8 cellular contexts compared by ENCODE assay signal in genomic region chr22:29625090-29625825, GRCh38. TPM values are rescaled to one million over a fixed set of nuclear protein-coding genes. Genes with fewer than 3 reads are reported as not detected.
DNase-seq lines count a peak whose midpoint lies in the region; ATAC-seq and TF ChIP-seq lines count a peak whose summit lies in the region.

No MANE protein-coding gene starts in this region.

- H3K27ac ChIP-seq in neutrophil: peak overlapping the region; percentile 86

- ATAC-seq in activated CD8-positive, alpha-beta T cell treated with anti-CD3 and anti-CD28 coated beads for 36 hours: peak; percentile 61
- ATAC-seq in HG03378 (IDR thresholded peaks at IDR 0.05; ENCODE audit: unreplicated experiment): no peak
- ATAC-seq in GM19452 (IDR thresholded peaks at IDR 0.05; ENCODE audit: unreplicated experiment): no peak

- H3K4me1 ChIP-seq in neutrophil (ENCODE audit: control insufficient read depth in 1 of 2, insufficient read depth in 1 of 2, low read depth in 1 of 2, low read length in 1 of 2): peaks cover 42 to 50% of the 10 kb centered on the region in 2 experiments

- no peaks in the 10 kb centered on the region for H3K9me3 Mint-ChIP-seq in activated CD8-positive, alpha-beta T cell treated with anti-CD3 and anti-CD28 coated beads for 36 hours

- POLR2A ChIA-PET in activated CD8-positive, alpha-beta T cell treated with anti-CD3 and anti-CD28 coated beads for 36 hours (lab: Charles Lee): interaction anchor here (1.3 kb wide), 1 partner anchor 21 kb away, joined by 4 read pairs; no protein-coding TSS in a partner anchor

- TF ChIP-seq CTCF in GM12864 (IDR thresholded peaks at IDR 0.05; ENCODE audit: low read depth, low read length, missing control alignments) (peak; percentile 91), fibroblast of the aortic adventitia (IDR thresholded peaks at IDR 0.05; ENCODE audit: insufficient read depth, low read length) (peak; percentile 86), neutrophil (IDR thresholded peaks at IDR 0.05) (peak; percentile 63)
- TF ChIP-seq CTCF in activated CD8-positive, alpha-beta T cell treated with anti-CD3 and anti-CD28 coated beads for 36 hours (IDR thresholded peaks at IDR 0.05): peak; percentile 93

- H3K4me3 ChIP-seq in GM12864 (ENCODE audit: low read depth, low read length): no peak overlapping the region
- no peak overlapping the region for H3K4me3 ChIP-seq in fibroblast of the aortic adventitia (ENCODE audit: low read depth, low read length)
- no peak overlapping the region for H3K4me3 ChIP-seq in neutrophil (ENCODE audit: low read depth in 1 of 2, low read length in 1 of 2)

- peak overlapping the region; percentile 26 for H3K27ac Mint-ChIP-seq in activated CD8-positive, alpha-beta T cell treated with anti-CD3 and anti-CD28 coated beads for 36 hours

- no peak overlapping the region for H3K4me3 Mint-ChIP-seq in activated CD8-positive, alpha-beta T cell treated with anti-CD3 and anti-CD28 coated beads for 36 hours

- CTCF ChIA-PET in activated CD8-positive, alpha-beta T cell treated with anti-CD3 and anti-CD28 coated beads for 36 hours (lab: Charles Lee): interaction anchor here (0.6 to 3.5 kb wide), 48 partner anchors 9 to 477 kb away, joined by 3 to 56 read pairs (median 4); partner anchors contain the start of genes NF2, THOC5, UQCR10 and ZMAT5

- no peaks in the 10 kb centered on the region for H3K27me3 Mint-ChIP-seq in activated CD8-positive, alpha-beta T cell treated with anti-CD3 and anti-CD28 coated beads for 36 hours

- intact Hi-C loops in activated CD8-positive, alpha-beta T cell treated with anti-CD3 and anti-CD28 coated beads for 36 hours (cut with micrococcal nuclease): loop anchor here (10.0 kb wide), 1 partner anchor 460 kb away; the partner anchor contains the start of gene HORMAD2

- DNase-seq in AG08395 (ENCODE audit: low spot score) (peak; percentile 65), GM12864 (ENCODE audit: low read depth) (no peak), NCI-H446 treated with DMSO at 0.1 percent for 48 hours (lab: John Stamatoyannopoulos, UW) (peak; percentile 48), fibroblast of the aortic adventitia (ENCODE audit: low read depth) (no peak)
- DNase-seq in activated CD8-positive, alpha-beta T cell treated with anti-CD3 and anti-CD28 coated beads for 36 hours: peak; percentile 69

- H3K9me3 ChIP-seq in neutrophil: no peaks in the 10 kb centered on the region

- H3K4me1 Mint-ChIP-seq in activated CD8-positive, alpha-beta T cell treated with anti-CD3 and anti-CD28 coated beads for 36 hours (ENCODE audit: low read depth): peaks cover 60% of the 10 kb centered on the region

- H3K36me3 ChIP-seq in neutrophil: no peaks in the 10 kb centered on the region

- no peaks in the 10 kb centered on the region for H3K36me3 Mint-ChIP-seq in activated CD8-positive, alpha-beta T cell treated with anti-CD3 and anti-CD28 coated beads for 36 hours (ENCODE audit: low read depth)

- no peaks in the 10 kb centered on the region for H3K27me3 ChIP-seq in neutrophil

RNA-seq across cellular contexts. Expression of gene NF2, which starts 21.8 kb away (rescaled TPM):
- total RNA-seq in activated CD8-positive, alpha-beta T cell treated with anti-CD3 and anti-CD28 coated beads for 36 hours: 10 to 100 TPM; 34.4 to 35.3 TPM
- total RNA-seq in fibroblast of the aortic adventitia (ENCODE audit: low replicate concordance): 59.8 and 65.9 TPM in 2 replicates

RNA-seq across cellular contexts. Expression of gene NIPSNAP1, which starts 44.3 kb away (rescaled TPM):
- 10 to 100 TPM; 58.3 to 61.9 TPM for total RNA-seq in activated CD8-positive, alpha-beta T cell treated with anti-CD3 and anti-CD28 coated beads for 36 hours
- total RNA-seq in fibroblast of the aortic adventitia (ENCODE audit: low replicate concordance): 15.8 and 30.1 TPM in 2 replicates

Comparison
In these comparisons a context has a peak if more than half of its experiments do, and no peak if none do; other contexts are left out.
1. DNase-seq: peak in AG08395 (single experiment), NCI-H446 treated with DMSO at 0.1 percent for 48 hours (single experiment) and activated CD8-positive, alpha-beta T cell treated with anti-CD3 and anti-CD28 coated beads for 36 hours (single experiment); none in GM12864 (single experiment) and fibroblast of the aortic adventitia (single experiment).
2. Peak in every context shown above with its lines, with median percentiles within 50 percentile points of each other: CTCF ChIP-seq.